In the genomic region with DNA sequence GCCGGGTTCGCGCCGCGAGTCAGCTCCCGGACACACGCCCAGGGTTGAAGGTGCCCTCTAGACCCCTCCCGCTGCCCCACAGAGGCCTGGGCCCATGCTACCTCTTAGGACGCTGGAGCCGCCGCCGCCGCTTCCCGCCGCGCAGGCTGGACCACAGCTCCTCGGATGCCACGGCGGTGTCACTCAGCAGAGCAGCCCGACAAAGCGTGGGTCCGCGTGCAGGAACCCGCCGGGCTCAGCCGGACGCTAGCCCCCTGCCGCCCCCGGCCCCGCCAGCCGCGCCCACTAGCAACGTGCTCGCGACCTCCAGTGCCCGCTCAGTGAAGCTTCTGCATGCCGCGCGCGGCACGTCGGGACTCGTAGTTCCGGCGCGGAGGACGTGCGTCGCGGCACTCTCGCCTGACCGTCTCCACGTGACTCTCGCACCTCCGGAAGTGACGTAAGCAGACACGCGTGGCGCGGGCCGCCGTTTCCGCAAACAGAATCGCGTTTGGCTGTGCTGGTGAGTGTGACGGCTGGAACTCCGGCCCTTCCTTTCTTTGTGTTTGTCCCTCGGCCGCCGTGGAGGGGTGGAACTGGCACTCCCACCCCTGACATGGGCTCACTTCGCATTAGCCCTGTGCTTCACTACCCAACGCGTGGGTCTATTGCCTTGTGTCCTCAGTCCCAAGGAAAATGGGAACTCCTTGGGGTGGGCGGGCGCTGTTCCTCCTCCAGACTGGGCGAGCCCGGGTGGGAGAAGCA, we compare ENCODE assay signal across 1 cellular context.
TF ChIP-seq lines count a peak whose summit lies in the region.

TSS of gene FAM210A (minus strand) at position 331 of the 744 bp plus-strand sequence. CDS start 44,481 bp downstream, outside the sequence.
TSS of gene RNMT (plus strand) at position 446 of the 744 bp plus-strand sequence. CDS start 4,845 bp downstream, outside the sequence.

TF ChIP-seq in HepG2, 621 proteins besides CTCF, POLR2A, EP300 and RAD21 (continued from another document and continues in another):
- TF ChIP-seq SNAPC2 (CRISPR knock-in tag; IDR thresholded peaks at IDR 0.05) (no peak; the same call in 1 of the 2 replicates), IRF9 (CRISPR knock-in tag; IDR thresholded peaks at IDR 0.05; ENCODE audit: borderline replicate concordance) (peak; percentile 57), U2AF1 (optimal IDR thresholded peaks at IDR 0.05; ENCODE audit: low read depth, low read length) (peak; percentile 46), TCF12 (IDR thresholded peaks at IDR 0.05) (no peak), TCF12 (CRISPR knock-in tag; IDR thresholded peaks at IDR 0.05) (peak; percentile 79; the same call in 1 of the 2 replicates), ZNF7 (CRISPR knock-in tag; IDR thresholded peaks at IDR 0.05) (no peak), ZSCAN12 (CRISPR knock-in tag; IDR thresholded peaks at IDR 0.05) (peak; percentile 56; the same call in 1 of the 2 replicates), ZNF160 (CRISPR knock-in tag; IDR thresholded peaks at IDR 0.05) (peak; percentile 79; the same call in 1 of the 2 replicates), HNRNPL (IDR thresholded peaks at IDR 0.05; ENCODE audit: low read depth, low read length) (peak; percentile 47; the same call in 1 of the 2 replicates), ZNF879 (CRISPR knock-in tag; IDR thresholded peaks at IDR 0.05) (no peak), ZNF124 (CRISPR knock-in tag; IDR thresholded peaks at IDR 0.05) (peak; percentile 18), NFIC (IDR thresholded peaks at IDR 0.05; ENCODE audit: low read length) (no peak), MED1 (CRISPR knock-in tag; IDR thresholded peaks at IDR 0.05) (peak; percentile 94), ZNF713 (CRISPR knock-in tag; IDR thresholded peaks at IDR 0.05) (0 out of 2 replicates have a peak, but pooled peaks have one; percentile 3), GPBP1L1 (CRISPR knock-in tag; IDR thresholded peaks at IDR 0.05) (no peak), ZNF839 (CRISPR knock-in tag; IDR thresholded peaks at IDR 0.05; ENCODE audit: borderline replicate concordance) (no peak), MIXL1 (CRISPR knock-in tag; IDR thresholded peaks at IDR 0.05) (no peak; the same call in 1 of the 2 replicates), RNF219 (CRISPR knock-in tag; IDR thresholded peaks at IDR 0.05) (no peak; the same call in 1 of the 2 replicates), KDM3A (CRISPR knock-in tag; IDR thresholded peaks at IDR 0.05; ENCODE audit: low read depth) (0 out of 2 replicates have a peak, but pooled peaks have one; percentile 72), PITX1 (CRISPR knock-in tag; IDR thresholded peaks at IDR 0.05) (0 out of 2 replicates have a peak, but pooled peaks have one; percentile 18), ZNF672 (CRISPR knock-in tag; IDR thresholded peaks at IDR 0.05) (no peak), ELF4 (CRISPR knock-in tag; IDR thresholded peaks at IDR 0.05; ENCODE audit: borderline replicate concordance) (no peak), ARID2 (CRISPR knock-in tag; IDR thresholded peaks at IDR 0.05; ENCODE audit: borderline replicate concordance) (no peak; the same call in 1 of the 2 replicates), CAMTA2 (CRISPR knock-in tag; IDR thresholded peaks at IDR 0.05; ENCODE audit: borderline replicate concordance) (no peak), RNF2 (conservative IDR thresholded peaks at IDR 0.05; ENCODE audit: low read depth) (no peak), ZNF275 (CRISPR knock-in tag; IDR thresholded peaks at IDR 0.05; ENCODE audit: borderline replicate concordance) (peak; percentile 46; the same call in 1 of the 2 replicates), SIN3B (IDR thresholded peaks at IDR 0.05; ENCODE audit: low read length) (no peak), DPF2 (CRISPR knock-in tag; IDR thresholded peaks at IDR 0.05; ENCODE audit: borderline replicate concordance, low read depth) (0 out of 2 replicates have a peak, but pooled peaks have one; percentile 33), SNAPC5 (CRISPR knock-in tag; IDR thresholded peaks at IDR 0.05; ENCODE audit: borderline replicate concordance) (peak; percentile 68), THYN1 (CRISPR knock-in tag; IDR thresholded peaks at IDR 0.05; ENCODE audit: borderline replicate concordance, low read depth) (no peak; the same call in 1 of the 2 replicates)
- TF ChIP-seq, protein P1, sequence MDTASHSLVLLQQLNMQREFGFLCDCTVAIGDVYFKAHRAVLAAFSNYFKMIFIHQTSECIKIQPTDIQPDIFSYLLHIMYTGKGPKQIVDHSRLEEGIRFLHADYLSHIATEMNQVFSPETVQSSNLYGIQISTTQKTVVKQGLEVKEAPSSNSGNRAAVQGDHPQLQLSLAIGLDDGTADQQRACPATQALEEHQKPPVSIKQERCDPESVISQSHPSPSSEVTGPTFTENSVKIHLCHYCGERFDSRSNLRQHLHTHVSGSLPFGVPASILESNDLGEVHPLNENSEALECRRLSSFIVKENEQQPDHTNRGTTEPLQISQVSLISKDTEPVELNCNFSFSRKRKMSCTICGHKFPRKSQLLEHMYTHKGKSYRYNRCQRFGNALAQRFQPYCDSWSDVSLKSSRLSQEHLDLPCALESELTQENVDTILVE (CRISPR knock-in tag; IDR thresholded peaks at IDR 0.05), result peak; percentile 67
- TF ChIP-seq, protein P2, sequence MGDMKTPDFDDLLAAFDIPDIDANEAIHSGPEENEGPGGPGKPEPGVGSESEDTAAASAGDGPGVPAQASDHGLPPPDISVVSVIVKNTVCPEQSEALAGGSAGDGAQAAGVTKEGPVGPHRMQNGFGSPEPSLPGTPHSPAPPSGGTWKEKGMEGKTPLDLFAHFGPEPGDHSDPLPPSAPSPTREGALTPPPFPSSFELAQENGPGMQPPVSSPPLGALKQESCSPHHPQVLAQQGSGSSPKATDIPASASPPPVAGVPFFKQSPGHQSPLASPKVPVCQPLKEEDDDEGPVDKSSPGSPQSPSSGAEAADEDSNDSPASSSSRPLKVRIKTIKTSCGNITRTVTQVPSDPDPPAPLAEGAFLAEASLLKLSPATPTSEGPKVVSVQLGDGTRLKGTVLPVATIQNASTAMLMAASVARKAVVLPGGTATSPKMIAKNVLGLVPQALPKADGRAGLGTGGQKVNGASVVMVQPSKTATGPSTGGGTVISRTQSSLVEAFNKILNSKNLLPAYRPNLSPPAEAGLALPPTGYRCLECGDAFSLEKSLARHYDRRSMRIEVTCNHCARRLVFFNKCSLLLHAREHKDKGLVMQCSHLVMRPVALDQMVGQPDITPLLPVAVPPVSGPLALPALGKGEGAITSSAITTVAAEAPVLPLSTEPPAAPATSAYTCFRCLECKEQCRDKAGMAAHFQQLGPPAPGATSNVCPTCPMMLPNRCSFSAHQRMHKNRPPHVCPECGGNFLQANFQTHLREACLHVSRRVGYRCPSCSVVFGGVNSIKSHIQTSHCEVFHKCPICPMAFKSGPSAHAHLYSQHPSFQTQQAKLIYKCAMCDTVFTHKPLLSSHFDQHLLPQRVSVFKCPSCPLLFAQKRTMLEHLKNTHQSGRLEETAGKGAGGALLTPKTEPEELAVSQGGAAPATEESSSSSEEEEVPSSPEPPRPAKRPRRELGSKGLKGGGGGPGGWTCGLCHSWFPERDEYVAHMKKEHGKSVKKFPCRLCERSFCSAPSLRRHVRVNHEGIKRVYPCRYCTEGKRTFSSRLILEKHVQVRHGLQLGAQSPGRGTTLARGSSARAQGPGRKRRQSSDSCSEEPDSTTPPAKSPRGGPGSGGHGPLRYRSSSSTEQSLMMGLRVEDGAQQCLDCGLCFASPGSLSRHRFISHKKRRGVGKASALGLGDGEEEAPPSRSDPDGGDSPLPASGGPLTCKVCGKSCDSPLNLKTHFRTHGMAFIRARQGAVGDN (CRISPR knock-in tag; IDR thresholded peaks at IDR 0.05), result peak; percentile 99
- TF ChIP-seq, protein P3, sequence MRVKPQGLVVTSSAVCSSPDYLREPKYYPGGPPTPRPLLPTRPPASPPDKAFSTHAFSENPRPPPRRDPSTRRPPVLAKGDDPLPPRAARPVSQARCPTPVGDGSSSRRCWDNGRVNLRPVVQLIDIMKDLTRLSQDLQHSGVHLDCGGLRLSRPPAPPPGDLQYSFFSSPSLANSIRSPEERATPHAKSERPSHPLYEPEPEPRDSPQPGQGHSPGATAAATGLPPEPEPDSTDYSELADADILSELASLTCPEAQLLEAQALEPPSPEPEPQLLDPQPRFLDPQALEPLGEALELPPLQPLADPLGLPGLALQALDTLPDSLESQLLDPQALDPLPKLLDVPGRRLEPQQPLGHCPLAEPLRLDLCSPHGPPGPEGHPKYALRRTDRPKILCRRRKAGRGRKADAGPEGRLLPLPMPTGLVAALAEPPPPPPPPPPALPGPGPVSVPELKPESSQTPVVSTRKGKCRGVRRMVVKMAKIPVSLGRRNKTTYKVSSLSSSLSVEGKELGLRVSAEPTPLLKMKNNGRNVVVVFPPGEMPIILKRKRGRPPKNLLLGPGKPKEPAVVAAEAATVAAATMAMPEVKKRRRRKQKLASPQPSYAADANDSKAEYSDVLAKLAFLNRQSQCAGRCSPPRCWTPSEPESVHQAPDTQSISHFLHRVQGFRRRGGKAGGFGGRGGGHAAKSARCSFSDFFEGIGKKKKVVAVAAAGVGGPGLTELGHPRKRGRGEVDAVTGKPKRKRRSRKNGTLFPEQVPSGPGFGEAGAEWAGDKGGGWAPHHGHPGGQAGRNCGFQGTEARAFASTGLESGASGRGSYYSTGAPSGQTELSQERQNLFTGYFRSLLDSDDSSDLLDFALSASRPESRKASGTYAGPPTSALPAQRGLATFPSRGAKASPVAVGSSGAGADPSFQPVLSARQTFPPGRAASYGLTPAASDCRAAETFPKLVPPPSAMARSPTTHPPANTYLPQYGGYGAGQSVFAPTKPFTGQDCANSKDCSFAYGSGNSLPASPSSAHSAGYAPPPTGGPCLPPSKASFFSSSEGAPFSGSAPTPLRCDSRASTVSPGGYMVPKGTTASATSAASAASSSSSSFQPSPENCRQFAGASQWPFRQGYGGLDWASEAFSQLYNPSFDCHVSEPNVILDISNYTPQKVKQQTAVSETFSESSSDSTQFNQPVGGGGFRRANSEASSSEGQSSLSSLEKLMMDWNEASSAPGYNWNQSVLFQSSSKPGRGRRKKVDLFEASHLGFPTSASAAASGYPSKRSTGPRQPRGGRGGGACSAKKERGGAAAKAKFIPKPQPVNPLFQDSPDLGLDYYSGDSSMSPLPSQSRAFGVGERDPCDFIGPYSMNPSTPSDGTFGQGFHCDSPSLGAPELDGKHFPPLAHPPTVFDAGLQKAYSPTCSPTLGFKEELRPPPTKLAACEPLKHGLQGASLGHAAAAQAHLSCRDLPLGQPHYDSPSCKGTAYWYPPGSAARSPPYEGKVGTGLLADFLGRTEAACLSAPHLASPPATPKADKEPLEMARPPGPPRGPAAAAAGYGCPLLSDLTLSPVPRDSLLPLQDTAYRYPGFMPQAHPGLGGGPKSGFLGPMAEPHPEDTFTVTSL (CRISPR knock-in tag; IDR thresholded peaks at IDR 0.05; ENCODE audit: borderline replicate concordance), result no peak
- TF ChIP-seq, protein P4, sequence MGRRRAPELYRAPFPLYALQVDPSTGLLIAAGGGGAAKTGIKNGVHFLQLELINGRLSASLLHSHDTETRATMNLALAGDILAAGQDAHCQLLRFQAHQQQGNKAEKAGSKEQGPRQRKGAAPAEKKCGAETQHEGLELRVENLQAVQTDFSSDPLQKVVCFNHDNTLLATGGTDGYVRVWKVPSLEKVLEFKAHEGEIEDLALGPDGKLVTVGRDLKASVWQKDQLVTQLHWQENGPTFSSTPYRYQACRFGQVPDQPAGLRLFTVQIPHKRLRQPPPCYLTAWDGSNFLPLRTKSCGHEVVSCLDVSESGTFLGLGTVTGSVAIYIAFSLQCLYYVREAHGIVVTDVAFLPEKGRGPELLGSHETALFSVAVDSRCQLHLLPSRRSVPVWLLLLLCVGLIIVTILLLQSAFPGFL (CRISPR knock-in tag; IDR thresholded peaks at IDR 0.05), result no peak
- TF ChIP-seq, protein P5, sequence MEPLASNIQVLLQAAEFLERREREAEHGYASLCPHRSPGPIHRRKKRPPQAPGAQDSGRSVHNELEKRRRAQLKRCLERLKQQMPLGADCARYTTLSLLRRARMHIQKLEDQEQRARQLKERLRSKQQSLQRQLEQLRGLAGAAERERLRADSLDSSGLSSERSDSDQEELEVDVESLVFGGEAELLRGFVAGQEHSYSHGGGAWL (CRISPR knock-in tag; IDR thresholded peaks at IDR 0.05), result peak; percentile 92
